22 cellular contexts compared by ENCODE assay signal in the genomic region with DNA sequence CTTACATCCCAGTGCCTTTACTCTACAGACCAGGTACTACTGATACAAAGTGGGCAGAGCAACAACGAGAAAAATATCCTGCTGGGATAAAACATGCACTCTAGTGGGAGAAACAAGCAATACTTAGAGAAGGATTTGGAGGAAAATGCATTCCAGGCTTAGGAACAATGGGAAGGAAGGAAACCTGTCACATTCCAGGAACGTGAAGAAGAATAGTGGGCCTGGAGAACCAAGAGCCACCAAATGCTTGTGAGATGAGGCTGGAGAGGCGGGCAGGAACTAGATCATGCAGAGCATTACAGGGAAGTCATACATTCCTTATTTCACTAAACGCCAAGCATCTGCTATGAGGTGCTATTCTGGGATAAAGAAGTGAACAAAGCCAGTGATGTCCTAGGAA.
DNase-seq lines count a peak whose midpoint lies in the region; ATAC-seq and TF ChIP-seq lines count a peak whose summit lies in the region.
"Had no signal": no experiment of that assay in that cellular context is flagged by ENCODE, and none has a peak within 500 bp of the region (broad histone marks: within the 10 kb centered on the region; RNA-seq: fewer than 3 reads in every experiment).

No MANE protein-coding gene starts in this region.

- H3K27me3 ChIP-seq in GM23338 (ENCODE audit: insufficient read depth) (no peaks in the 10 kb centered on the region), prostate gland (replicated peaks; ENCODE audit: insufficient read depth) (no peaks in the 10 kb centered on the region), tibial artery (no peaks in the 10 kb centered on the region)
- H3K27me3 ChIP-seq: BLaER1 had no signal

- H3K27ac ChIP-seq in GM23338 (ENCODE audit: low read depth): no peak overlapping the region
- peak overlapping the region; percentile 57 for H3K27ac ChIP-seq in mesodermal cell (ENCODE audit: low read depth, low read length, severe bottlenecking)
- H3K27ac ChIP-seq in prostate gland: no peak overlapping the region
- no peak overlapping the region for H3K27ac ChIP-seq in tibial artery
- H3K27ac ChIP-seq: BLaER1 had no signal

- H3K9me3 ChIP-seq in mesodermal cell (ENCODE audit: control insufficient read depth, low read length) (no peaks in the 10 kb centered on the region), prostate gland (no peaks in the 10 kb centered on the region), tibial artery (no peaks in the 10 kb centered on the region)
- H3K9me3 ChIP-seq: BLaER1, SK-N-SH had no signal

- TF ChIP-seq CTCF in GM23338 (conservative IDR thresholded peaks at IDR 0.05; ENCODE audit: low read depth in 2 of 2) (no peak), WTC11 (IDR thresholded peaks at IDR 0.05) (no peak), fibroblast of pulmonary artery (IDR thresholded peaks at IDR 0.05; ENCODE audit: low read length, missing control alignments) (no peak), prostate gland (IDR thresholded peaks at IDR 0.05) (no peak), tibial artery (IDR thresholded peaks at IDR 0.05) (no peak)

- intact Hi-C loops in prostate gland (cut with DNase I): no loop called here
- intact Hi-C loops in tibial artery (cut with DNase I; ENCODE audit: low total_unique reads): no loop called here

- H3K4me1 ChIP-seq in GM23338 (ENCODE audit: insufficient read depth) (peaks cover 17% of the 10 kb centered on the region; the same call in 1 of the 2 replicates), mesodermal cell (ENCODE audit: control insufficient read depth, insufficient read depth, low read length, poor library complexity, severe bottlenecking) (no peaks in the 10 kb centered on the region), prostate gland (replicated peaks) (no peaks in the 10 kb centered on the region), tibial artery (no peaks in the 10 kb centered on the region)

- H3K36me3 ChIP-seq in GM23338 (ENCODE audit: insufficient read depth) (no peaks in the 10 kb centered on the region), mesodermal cell (ENCODE audit: control insufficient read depth, insufficient read depth, low read length) (no peaks in the 10 kb centered on the region), prostate gland (no peaks in the 10 kb centered on the region), tibial artery (no peaks in the 10 kb centered on the region)
- H3K36me3 ChIP-seq: BLaER1 had no signal

- H3K9me3 Mint-ChIP-seq in GM23338 (no peaks in the 10 kb centered on the region), WTC11 (peaks cover 3% of the 10 kb centered on the region; the same call in 1 of the 2 replicates)

- H3K36me3 Mint-ChIP-seq in GM23338 (ENCODE audit: low read depth) (no peaks in the 10 kb centered on the region), WTC11 (no peaks in the 10 kb centered on the region)
- H3K36me3 Mint-ChIP-seq: CD4-positive, alpha-beta memory T cell had no signal

- H4K20me1 ChIP-seq in GM23338 (replicated peaks; ENCODE audit: insufficient read depth): no peaks in the 10 kb centered on the region
- H4K20me1 ChIP-seq: BLaER1 had no signal

- peaks cover 21% of the 10 kb centered on the region for H3K4me1 Mint-ChIP-seq in GM23338
- peaks cover 33% of the 10 kb centered on the region for H3K4me1 Mint-ChIP-seq in WTC11
- H3K4me1 Mint-ChIP-seq: CD4-positive, alpha-beta memory T cell had no signal

- peak; percentile 47 for DNase-seq in GM23338 (ENCODE audit: low spot score)
- no peak for DNase-seq in WTC11 (ENCODE audit: low spot score)
- DNase-seq in fibroblast of pulmonary artery (ENCODE audit: low read depth): peak; percentile 46
- DNase-seq in prostate gland (ENCODE audit: low spot score): no peak
- DNase-seq in tibial artery: no peak
- no peak for DNase-seq in NCI-H146 (lab: John Stamatoyannopoulos, UW)
- DNase-seq: CD4-positive, alpha-beta memory T cell; EL; NCI-H1105; NCI-H1694; NCI-H2081 treated with DMSO at 0.1 percent for 48 hours; NCI-H510A; NCI-H774; PC-3; RPMI8226; SHP77 treated with DMSO at 0.1 percent for 48 hours; SK-N-SH had no signal

- WGBS in mesodermal cell (ENCODE audit: insufficient coverage in 2 of 2), 2 experiments: 40 to 58% methylated on average over 1 to 2 of the region's 4 CpGs
- 46% methylated on average over 4 of the region's 4 CpGs for WGBS in prostate gland

- TF ChIP-seq POLR2A in prostate gland (IDR thresholded peaks at IDR 0.05): no peak

- H2AFZ ChIP-seq in GM23338: no peak overlapping the region

- no peak overlapping the region for H3K4me2 ChIP-seq in GM23338
- H3K4me2 ChIP-seq: BLaER1, SK-N-SH had no signal

- no peaks in the 10 kb centered on the region for H3F3A ChIP-seq in GM23338 (replicated peaks; ENCODE audit: low read depth)

- POLR2A ChIA-PET in WTC11 (lab: Charles Lee): no interaction called here

- H3K27me3 Mint-ChIP-seq in GM23338 (ENCODE audit: insufficient read depth, low read depth, poor library complexity) (no peaks in the 10 kb centered on the region), WTC11 (ENCODE audit: low read depth) (no peaks in the 10 kb centered on the region)
- H3K27me3 Mint-ChIP-seq: CD4-positive, alpha-beta memory T cell had no signal

- H3K4me3 Mint-ChIP-seq in GM23338: no peak overlapping the region
- H3K4me3 Mint-ChIP-seq in WTC11: no peak overlapping the region
- H3K4me3 Mint-ChIP-seq: CD4-positive, alpha-beta memory T cell had no signal

- H3K9me2 ChIP-seq in GM23338 (ENCODE audit: insufficient read depth): 0 out of 2 replicates have a peak, but pooled peaks cover 3% of the 10 kb centered on the region
- H3K9me2 ChIP-seq: SK-N-SH had no signal

- no peaks in the 10 kb centered on the region for H3K79me2 ChIP-seq in GM23338 (replicated peaks; ENCODE audit: insufficient read depth)

- CTCF ChIA-PET in WTC11 (lab: Charles Lee): no interaction called here

- H3K27ac Mint-ChIP-seq in GM23338 (no peak overlapping the region), WTC11 (no peak overlapping the region; the same call in 1 of the 2 replicates)
- H3K27ac Mint-ChIP-seq: CD4-positive, alpha-beta memory T cell had no signal

- H3K4me3 ChIP-seq in GM23338 (no peak overlapping the region), fibroblast of pulmonary artery (replicated peaks; ENCODE audit: low read depth, low read length) (no peak overlapping the region), mesodermal cell (ENCODE audit: extremely low read depth, insufficient read depth, low read length, poor library complexity, severe bottlenecking) (no peak overlapping the region), prostate gland (no peak overlapping the region), tibial artery (no peak overlapping the region)
- H3K4me3 ChIP-seq: BLaER1, K562 had no signal

- ATAC-seq in GM23338 (peak; percentile 46; the same call in 2 of the 3 replicates), WTC11 (peak; percentile 84), GM19328 (IDR thresholded peaks at IDR 0.05; ENCODE audit: unreplicated experiment) (no peak)
- ATAC-seq: HCT116, K562, PC-3 had no signal

TF ChIP-seq in GM23338, 12 proteins besides CTCF, POLR2A, EP300 and RAD21 (continues in another document):
- TF ChIP-seq POLR2AphosphoS5 (IDR thresholded peaks at IDR 0.05; ENCODE audit: low read depth): no peak

TF ChIP-seq in WTC11, 78 proteins besides CTCF, POLR2A, EP300 and RAD21:
- no peak for TF ChIP-seq FOXJ3 (CRISPR knock-in tag; IDR thresholded peaks at IDR 0.05; ENCODE audit: borderline replicate concordance)

Comparison
In these comparisons a context has a peak if more than half of its experiments do, and no peak if none do; other contexts are left out.
1. DNase-seq: peak in GM23338 (single experiment) and fibroblast of pulmonary artery (single experiment); none in WTC11 (single experiment), prostate gland (single experiment), tibial artery (0 of 2) and NCI-H146 (single experiment).